ENCODE assay signal across 8 cellular contexts in the genomic region with DNA sequence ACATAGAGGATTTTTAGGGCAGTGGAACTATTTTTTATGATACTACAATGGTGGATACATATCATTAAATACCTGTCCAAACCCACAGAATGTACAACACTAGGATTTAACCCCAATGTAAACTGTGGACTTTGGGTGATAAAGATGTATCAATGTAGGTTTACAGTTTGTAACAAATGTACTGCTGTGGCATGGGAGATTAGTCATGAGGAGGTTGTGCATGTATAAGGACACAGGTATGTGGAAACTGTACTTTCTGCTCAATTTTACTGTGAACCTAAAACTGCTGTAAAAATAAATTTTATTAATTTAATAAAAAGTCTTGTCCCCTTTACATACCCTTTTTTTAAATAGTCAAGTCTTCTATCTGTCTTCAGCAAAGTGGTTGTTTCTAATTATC.
"Had no signal": no experiment of that assay in that cellular context is flagged by ENCODE, and none has a peak within 500 bp of the region (broad histone marks: within the 10 kb centered on the region; RNA-seq: fewer than 3 reads in every experiment).

No MANE protein-coding gene starts in this region.

- DNase-seq: GM23248, GOT3, H7, HFFc6, IMR-90 had no signal

- H3K4me3 ChIP-seq: GM23248, HAP-1, K562 had no signal

- ATAC-seq: HCT116, K562 had no signal
